Comparison of ENCODE assay signal across 22 cellular contexts in the genomic region with DNA sequence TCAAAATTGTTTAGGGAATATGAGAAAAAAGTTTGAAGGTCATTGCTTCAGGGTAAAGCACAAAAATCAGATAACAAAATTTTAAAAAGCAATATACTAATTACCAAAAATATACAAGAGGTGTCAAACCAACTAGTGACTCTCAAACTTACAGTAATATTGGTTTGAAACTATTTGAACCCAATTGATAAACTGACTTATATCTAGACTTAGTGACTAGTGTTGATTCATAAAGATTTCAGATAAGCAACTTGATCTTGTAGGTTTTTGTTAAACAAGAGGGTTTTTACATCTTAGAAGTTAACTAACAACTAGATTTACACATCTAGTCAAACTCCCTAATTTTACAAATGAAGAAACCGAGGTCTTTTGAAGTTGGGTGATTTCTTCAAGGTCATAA.
"Had no signal": no experiment of that assay in that cellular context is flagged by ENCODE, and none has a peak within 500 bp of the region (broad histone marks: within the 10 kb centered on the region; RNA-seq: fewer than 3 reads in every experiment).

No MANE protein-coding gene starts in this region.

- H3K9me3 ChIP-seq: MG63, Peyer's patch had no signal

- H3K4me1 ChIP-seq: Peyer's patch had no signal

- H3K36me3 ChIP-seq: brain microvascular endothelial cell, cardiac muscle cell, MG63, Peyer's patch had no signal

- DNase-seq: activated CD4-positive, alpha-beta memory T cell treated with anti-CD3 and anti-CD28 coated beads, Interleukin-2, amount 10 ng/mL, durations not matched to agents 7 days and 5 days; activated CD4-positive, alpha-beta T cell treated with anti-CD3 and anti-CD28 coated beads, Interleukin-2, amount 10 ng/mL, durations not matched to agents 7 days and 5 days; activated CD4-positive, CD25-positive, alpha-beta regulatory T cell; activated effector memory CD4-positive, alpha-beta T cell treated with anti-CD3 and anti-CD28 coated beads, Interleukin-2, amount 50 U/mL, for 16 hours; activated naive CD4-positive, alpha-beta T cell treated with Interleukin-2 at 50 U/mL for 16 hours; activated naive CD8-positive, alpha-beta T cell treated with anti-CD3 and anti-CD28 coated beads for 36 hours; brain microvascular endothelial cell; KG1; MG63; MV-4-11; NCI-H1092 treated with DMSO at 0.1 percent for 48 hours; NCI-H1417 treated with DMSO at 0.1 percent for 48 hours; NCI-H1694; NCI-H2029; NCI-H2107; NCI-H524; Peyer's patch; SHP77 treated with DMSO at 0.1 percent for 48 hours; T1000 had no signal

- H3K27ac ChIP-seq: brain microvascular endothelial cell, cardiac muscle cell, Peyer's patch had no signal

- FAIRE-seq: TTC549 had no signal

- H3K9me3 Mint-ChIP-seq: activated CD4-positive, alpha-beta memory T cell treated with anti-CD3 and anti-CD28 coated beads, Interleukin-2, amount 10 ng/mL, durations not matched to agents 7 days and 5 days; activated CD4-positive, alpha-beta T cell treated with anti-CD3 and anti-CD28 coated beads, Interleukin-2, amount 10 ng/mL, durations not matched to agents 7 days and 5 days; activated naive CD8-positive, alpha-beta T cell treated with anti-CD3 and anti-CD28 coated beads for 36 hours; IgD-negative memory B cell had no signal

- H3K27ac Mint-ChIP-seq: activated CD4-positive, alpha-beta T cell treated with anti-CD3 and anti-CD28 coated beads, Interleukin-2, amount 10 ng/mL, durations not matched to agents 7 days and 5 days; activated naive CD8-positive, alpha-beta T cell treated with anti-CD3 and anti-CD28 coated beads for 36 hours; IgD-negative memory B cell had no signal

- H3K4me3 Mint-ChIP-seq: activated CD4-positive, alpha-beta memory T cell treated with anti-CD3 and anti-CD28 coated beads, Interleukin-2, amount 10 ng/mL, durations not matched to agents 7 days and 5 days; activated CD4-positive, alpha-beta T cell treated with anti-CD3 and anti-CD28 coated beads, Interleukin-2, amount 10 ng/mL, durations not matched to agents 7 days and 5 days; activated naive CD8-positive, alpha-beta T cell treated with anti-CD3 and anti-CD28 coated beads for 36 hours; IgD-negative memory B cell had no signal

- H3K27me3 ChIP-seq: brain microvascular endothelial cell, cardiac muscle cell, MG63, Peyer's patch had no signal

- H3K4me3 ChIP-seq: cardiac muscle cell, MG63, Peyer's patch had no signal

- H3K27me3 Mint-ChIP-seq: activated CD4-positive, alpha-beta memory T cell treated with anti-CD3 and anti-CD28 coated beads, Interleukin-2, amount 10 ng/mL, durations not matched to agents 7 days and 5 days; activated CD4-positive, alpha-beta T cell treated with anti-CD3 and anti-CD28 coated beads, Interleukin-2, amount 10 ng/mL, durations not matched to agents 7 days and 5 days; activated naive CD8-positive, alpha-beta T cell treated with anti-CD3 and anti-CD28 coated beads for 36 hours; IgD-negative memory B cell had no signal
